20 cellular contexts compared by ENCODE assay signal in the genomic region with DNA sequence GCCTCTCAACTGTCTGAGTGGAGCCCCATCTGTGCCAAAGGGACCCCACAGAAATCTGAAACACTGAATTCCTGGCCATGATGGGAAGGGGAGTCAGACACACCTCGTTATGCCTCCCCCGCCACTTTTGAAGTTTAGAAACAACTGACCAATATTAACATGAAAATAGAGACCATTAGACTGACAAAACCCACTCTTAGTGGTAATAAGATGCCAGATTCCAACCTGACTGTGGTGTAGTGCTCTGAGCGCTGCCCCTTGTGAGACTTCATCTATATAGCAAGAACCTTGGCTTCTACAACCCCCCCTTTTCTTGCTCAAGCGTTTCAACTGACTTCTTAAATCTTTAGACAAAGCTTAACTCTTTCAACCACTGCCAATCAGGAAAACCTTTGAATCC. TPM values are rescaled to one million over a fixed set of nuclear protein-coding genes. Genes with fewer than 3 reads are reported as not detected.
A peak's percentile ranks its signal among the peaks of the same experiment; 100 is the strongest.
DNase-seq lines count a peak whose midpoint lies in the region; ATAC-seq, FAIRE-seq and TF ChIP-seq lines count a peak whose summit lies in the region.
"Had no signal": no experiment of that assay in that cellular context is flagged by ENCODE, and none has a peak within 500 bp of the region (broad histone marks: within the 10 kb centered on the region; RNA-seq: fewer than 3 reads in every experiment).

No MANE protein-coding gene starts in this region.

- WGBS in H1 (ENCODE audit: extremely low coverage in 1 of 2, insufficient coverage in 1 of 2, insufficient read length in 1 of 2, insufficient replicate concordance in 2 of 2, low coverage in 1 of 2, low lambda C conversion rate in 2 of 2, missing lambda C conversion rate in 1 of 2), 2 experiments: 7% methylated on average over 4 of the region's 4 CpGs; no CpG with 5 or more reads in 1 of the 2 experiments

- peaks cover 17% of the 10 kb centered on the region for H3K27me3 Mint-ChIP-seq in nephron (ENCODE audit: low read depth)

- H4K8ac ChIP-seq in H1 (ENCODE audit: extremely low read depth, insufficient read depth, low read length): no peak overlapping the region

- 0 out of 2 replicates have a peak overlapping the region, but pooled peaks have one; percentile 29 for H2BK15ac ChIP-seq in H1 (ENCODE audit: low read length)

- peaks cover 3% of the 10 kb centered on the region; the same call in 1 of the 2 replicates for H3K79me1 ChIP-seq in H1 (ENCODE audit: low read depth, low read length)

- peak overlapping the region; percentile 76 for H4K91ac ChIP-seq in H1 (replicated peaks; ENCODE audit: insufficient read length, low read length)

- peak overlapping the region; percentile 15 to 57 (median 40) for H3K27ac Mint-ChIP-seq in nephron

- peak overlapping the region in 1 of 4 experiments; percentile 21; a peak in 2 of 8 replicates for H3K4me3 ChIP-seq in H1 (ENCODE audit: extremely low read depth in 1 of 4, insufficient read depth in 2 of 4, low read depth in 3 of 4, low read length in 4 of 4)
- H3K4me3 ChIP-seq: PC-9, SJCRH30 had no signal

- no peak overlapping the region for H3K14ac ChIP-seq in H1 (ENCODE audit: insufficient read length)

- H3K27ac ChIP-seq in H1 (ENCODE audit: low read depth, low read length): peak overlapping the region; percentile 6; the same call in 1 of the 2 replicates
- H3K27ac ChIP-seq: PC-9, SJCRH30 had no signal

- POLR2A ChIA-PET in H1 (lab: Charles Lee; ENCODE audit: partially characterized antibody): interaction anchor here (1.0 to 2.2 kb wide), 7 partner anchors 9 to 119 kb away, joined by 3 to 7 read pairs (median 3); no protein-coding TSS in a partner anchor

- no peak for TF ChIP-seq POLR2A in H1 (IDR thresholded peaks at IDR 0.05; ENCODE audit: control extremely low read depth in 1 of 2, low read depth in 2 of 2, low read length in 2 of 2)

- DNase-seq in NCI-H2171 treated with DMSO at 0.1 percent for 48 hours (lab: John Stamatoyannopoulos, UW) (peak; percentile 21), NCI-H2171 (lab: John Stamatoyannopoulos, UW) (no peak), H1 (ENCODE audit: low read depth in 1 of 2, low spot score in 2 of 2) (no peak), DMS153 treated with DMSO at 0.1 percent for 48 hours (lab: John Stamatoyannopoulos, UW; ENCODE audit: unreplicated experiment) (no peak), NCI-H1105 (lab: John Stamatoyannopoulos, UW) (no peak), posterior vena cava (ENCODE audit: low spot score) (no peak)
- DNase-seq: NCI-H1417, NCI-H187 treated with DMSO at 0.1 percent for 48 hours, NCI-H748 treated with DMSO at 0.1 percent for 48 hours, PC-9, SJCRH30 had no signal

- no peaks in the 10 kb centered on the region for H3K27me3 ChIP-seq in H1 (replicated peaks in 1 of 4; ENCODE audit: control insufficient read depth in 3 of 4, extremely low read depth in 1 of 4, insufficient read depth in 3 of 4, low read length in 3 of 4)
- H3K27me3 ChIP-seq: SJCRH30 had no signal

- H4K20me1 ChIP-seq in H1 (replicated peaks in 1 of 2; ENCODE audit: control insufficient read depth in 1 of 2, insufficient read depth in 2 of 2, low read length in 2 of 2): no peaks in the 10 kb centered on the region

- FAIRE-seq in H1 (lab: Jason Lieb, UNC): peak; percentile 77
- FAIRE-seq: GM12892, H54 had no signal

- H2BK20ac ChIP-seq in H1 (ENCODE audit: low read length): peak overlapping the region; percentile 99

- peaks cover 13 to 46% (median 33%) of the 10 kb centered on the region in 4 experiments for H3K4me1 ChIP-seq in H1 (replicated peaks in 1 of 4; ENCODE audit: control insufficient read depth in 3 of 4, insufficient read depth in 4 of 4, low read length in 3 of 4)

- H3K18ac ChIP-seq in H1 (ENCODE audit: extremely low read depth, low read length): peak overlapping the region; percentile 86

- H3K23me2 ChIP-seq in H1 (ENCODE audit: low read depth, low read length): peaks cover 4% of the 10 kb centered on the region

- H3K9ac ChIP-seq in H1 (replicated peaks in 1 of 4; ENCODE audit: extremely low read depth in 1 of 4, low read depth in 3 of 4, low read length in 3 of 4): no peak overlapping the region

- no peak for ATAC-seq in GM18870 (IDR thresholded peaks at IDR 0.05; ENCODE audit: unreplicated experiment)

- H3K23ac ChIP-seq in H1 (ENCODE audit: insufficient read length): no peak overlapping the region

- peak overlapping the region; percentile 79; the same call in 1 of the 2 replicates for H2AK5ac ChIP-seq in H1 (ENCODE audit: low read depth, low read length)

- H3K36me3 ChIP-seq in H1 (ENCODE audit: control insufficient read depth in 2 of 4, insufficient read depth in 4 of 4, low read length in 3 of 4): peaks cover 0 to 7% (median 3%) of the 10 kb centered on the region in 4 experiments; a peak in 4 of 8 replicates
- H3K36me3 ChIP-seq: SJCRH30 had no signal

- H2BK5ac ChIP-seq in H1 (ENCODE audit: low read depth, low read length): peak overlapping the region; percentile 100; the same call in 1 of the 2 replicates

- peak overlapping the region; percentile 89 for H4K5ac ChIP-seq in H1 (ENCODE audit: insufficient read length, low read depth, low read length)

- H3K79me2 ChIP-seq in H1 (ENCODE audit: control insufficient read depth in 1 of 2, insufficient read depth in 2 of 2, low read length in 2 of 2): peaks cover 0 to 3% of the 10 kb centered on the region in 2 experiments; a peak in 1 of 4 replicates

- H3K56ac ChIP-seq in H1 (replicated peaks; ENCODE audit: insufficient read length, low read depth, low read length): peak overlapping the region; percentile 16

- peak overlapping the region; percentile 97 for H2BK12ac ChIP-seq in H1 (ENCODE audit: low read depth, low read length)

- no peaks in the 10 kb centered on the region for H3K36me3 Mint-ChIP-seq in nephron (ENCODE audit: low read depth)

- intact Hi-C loops in posterior vena cava (cut with DNase I): no loop called here

- no peaks in the 10 kb centered on the region; a peak in 1 of 4 replicates for H3K9me3 ChIP-seq in H1 (ENCODE audit: insufficient read depth in 2 of 2, low read depth in 1 of 2, low read length in 1 of 2)
- H3K9me3 ChIP-seq: SJCRH30 had no signal

- no peak overlapping the region for H3K4me3 Mint-ChIP-seq in nephron

- peak overlapping the region; percentile 73 for H2BK120ac ChIP-seq in H1 (replicated peaks; ENCODE audit: low read depth, low read length)

- H3K4ac ChIP-seq in H1 (replicated peaks; ENCODE audit: insufficient read length, low read depth, low read length): peak overlapping the region; percentile 73

- peak in 1 of 2 experiments; percentile 73; a peak in 2 of 3 replicates for TF ChIP-seq EP300 in H1 (IDR thresholded peaks at IDR 0.05; ENCODE audit: borderline replicate concordance in 1 of 2, low read depth in 2 of 2, low read length in 2 of 2)

- H3K4me2 ChIP-seq in H1 (ENCODE audit: insufficient read depth in 1 of 2, low read depth in 2 of 2, low read length in 2 of 2): peak overlapping the region; percentile 51 to 74
- H3K4me2 ChIP-seq: PC-9 had no signal

- TF ChIP-seq CTCF in H1 (IDR thresholded peaks at IDR 0.05; ENCODE audit: control extremely low read depth in 1 of 3, insufficient read depth in 1 of 3, low read depth in 1 of 3, low read length in 3 of 3) (no peak), nephron (IDR thresholded peaks at IDR 0.05; ENCODE audit: unreplicated experiment in 3 of 3) (no peak)

- peaks cover 43% of the 10 kb centered on the region for H3K4me1 Mint-ChIP-seq in nephron

- no peaks in the 10 kb centered on the region for H3K9me3 Mint-ChIP-seq in nephron

- CTCF ChIA-PET in H1 (lab: Charles Lee; ENCODE audit: partially characterized antibody): interaction anchor here (1.0 to 2.9 kb wide), 8 partner anchors 11 to 106 kb away, joined by 3 to 13 read pairs (median 5); no protein-coding TSS in a partner anchor

- H2AFZ ChIP-seq in H1 (ENCODE audit: low read length): no peak overlapping the region
- H2AFZ ChIP-seq: PC-9 had no signal

- peak in 1 of 2 experiments; percentile 9; a peak in 1 of 4 replicates for TF ChIP-seq RAD21 in H1 (IDR thresholded peaks at IDR 0.05 in 1 of 2, conservative IDR thresholded peaks at IDR 0.05 in 1 of 2; ENCODE audit: low read depth in 2 of 2, low read length in 2 of 2)

TF ChIP-seq in H1, 55 proteins besides CTCF, POLR2A, EP300 and RAD21 (continues in another document):
- TF ChIP-seq EZH2 (IDR thresholded peaks at IDR 0.05; ENCODE audit: low read depth, low read length, severe bottlenecking) (no peak), CBX8 (IDR thresholded peaks at IDR 0.05; ENCODE audit: borderline replicate concordance, low read depth, low read length) (no peak), E2F6 (IDR thresholded peaks at IDR 0.05) (peak; percentile 16; the same call in 1 of the 2 replicates), RFX5 (IDR thresholded peaks at IDR 0.05; ENCODE audit: borderline replicate concordance, low read depth, low read length) (no peak), MAX (IDR thresholded peaks at IDR 0.05) (0 out of 2 replicates have a peak, but pooled peaks have one; percentile 5), BCL11A (IDR thresholded peaks at IDR 0.05; ENCODE audit: low read depth in 2 of 2, low read length in 2 of 2) (no peak), SRF (IDR thresholded peaks at IDR 0.05; ENCODE audit: low read depth, low read length) (no peak), BACH1 (IDR thresholded peaks at IDR 0.05; ENCODE audit: low read length) (no peak), SIN3A (conservative IDR thresholded peaks at IDR 0.05 in 1 of 2, IDR thresholded peaks at IDR 0.05 in 1 of 2; ENCODE audit: low read depth in 1 of 2, low read length in 2 of 2) (no peak), SP4 (IDR thresholded peaks at IDR 0.05; ENCODE audit: low read length) (no peak), FOSL1 (IDR thresholded peaks at IDR 0.05; ENCODE audit: insufficient read depth, low read depth, low read length) (no peak)

RNA-seq across cellular contexts. Expression of gene UNC93A, which starts 46.1 kb away (rescaled TPM):
- total RNA-seq in H1 (2021; fragmentation: NEBNext Ultra II Directional; extraction: Animal tissue kit (Norgen Biotek cat#: 25700)): not detected in 2 replicates
- 0.31 and 0.39 TPM in 2 replicates for polyA plus RNA-seq in H1 (2011; rRNA removed)
- 0.67 TPM for polyA plus RNA-seq in H1 (2011; cell fraction: cytosol; rRNA removed)
- 0.47 TPM for polyA plus RNA-seq in H1 (2011; cell fraction: nucleus; rRNA removed)
- polyA plus RNA-seq in H1 (2012, experiment 1 of 2): 0.16 to 0.58 TPM (median 0.23 TPM) in 4 replicates
- polyA plus RNA-seq in H1 (2012, experiment 2 of 2): 0.20 TPM
- 0.12 TPM for polyA plus RNA-seq in H1 (2013, experiment 1 of 2)
- 0.07 TPM for polyA plus RNA-seq in H1 (2013, experiment 2 of 2)
- not detected in 2 replicates for polyA minus RNA-seq in H1 (2011; rRNA and poly(A)+ RNA removed)
- polyA minus RNA-seq in H1 (2011; cell fraction: cytosol; rRNA and poly(A)+ RNA removed): not detected
- polyA minus RNA-seq in H1 (2011; cell fraction: nucleus; rRNA and poly(A)+ RNA removed): not detected
- not detected for total RNA-seq in posterior vena cava
- total RNA-seq: A172, Daoy, HT1080, NCI-H460, PC-9, SJCRH30 had no signal
- polyA plus RNA-seq: BJ had no signal
